34 cellular contexts compared by ENCODE assay signal in genomic region chr2:39246382-39246980, GRCh38. TPM values are rescaled to one million over a fixed set of nuclear protein-coding genes. Genes with fewer than 3 reads are reported as not detected.
DNase-seq lines count a peak whose midpoint lies in the region; ATAC-seq and TF ChIP-seq lines count a peak whose summit lies in the region.
"Had no signal": no experiment of that assay in that cellular context is flagged by ENCODE, and none has a peak within 500 bp of the region (broad histone marks: within the 10 kb centered on the region; RNA-seq: fewer than 3 reads in every experiment).

No MANE protein-coding gene starts in this region.

- no peaks in the 10 kb centered on the region for H3K9me3 Mint-ChIP-seq in CD4-positive, alpha-beta T cell
- peaks cover 0 to 3% (median 0%) of the 10 kb centered on the region in 5 donors for H3K9me3 Mint-ChIP-seq in CD8-positive, alpha-beta memory T cell
- peaks cover 6% of the 10 kb centered on the region for H3K9me3 Mint-ChIP-seq in activated B cell treated with CpG ODN at 0.5 μM for 24 hours

- H3K4me1 Mint-ChIP-seq in CD4-positive, alpha-beta T cell (ENCODE audit: low read depth): peaks cover 18% of the 10 kb centered on the region
- H3K4me1 Mint-ChIP-seq in CD8-positive, alpha-beta memory T cell: peaks cover 15 to 26% (median 24%) of the 10 kb centered on the region in 3 donors
- H3K4me1 Mint-ChIP-seq in activated B cell treated with CpG ODN at 0.5 μM for 24 hours: peaks cover 23% of the 10 kb centered on the region

- H3K27me3 ChIP-seq in CD4-positive, alpha-beta T cell (ENCODE audit: control insufficient read depth, insufficient read depth, low read length): no peaks in the 10 kb centered on the region
- H3K27me3 ChIP-seq in CD8-positive, alpha-beta memory T cell (ENCODE audit: insufficient read depth, low read length, poor library complexity, severe bottlenecking): no peaks in the 10 kb centered on the region
- H3K27me3 ChIP-seq in effector memory CD4-positive, alpha-beta T cell (replicated peaks; ENCODE audit: control insufficient read depth, insufficient read depth, low read length, poor library complexity, severe bottlenecking): no peaks in the 10 kb centered on the region
- H3K27me3 ChIP-seq: esophagus squamous epithelium, foreskin keratinocyte, heart left ventricle, left lung, upper lobe of right lung had no signal

- no peak for ATAC-seq in CD4-positive, alpha-beta T cell (ENCODE audit: poor library complexity)
- ATAC-seq in HG02623 (IDR thresholded peaks at IDR 0.05; ENCODE audit: unreplicated experiment) (peak; percentile 55), activated B cell treated with CpG ODN at 0.5 μM for 24 hours (ENCODE audit: low read depth) (no peak), omental fat pad (ENCODE audit: low FRiP score) (no peak)
- ATAC-seq: foreskin keratinocyte; left lung; right cardiac atrium; stimulated activated naive CD8-positive, alpha-beta T cell treated with anti-CD3 and anti-CD28 coated beads, Interleukin-15, Interleukin-2, amounts not matched to agents 100 U/mL and 50 U/mL, for 24 hours; upper lobe of right lung had no signal

- TF ChIP-seq CTCF in CD4-positive, alpha-beta T cell (IDR thresholded peaks at IDR 0.05): no peak
- TF ChIP-seq CTCF in activated B cell treated with CpG ODN at 0.5 μM for 24 hours (IDR thresholded peaks at IDR 0.05) (no peak), omental fat pad (IDR thresholded peaks at IDR 0.05) (no peak)

- H3K4me1 ChIP-seq in CD8-positive, alpha-beta memory T cell (ENCODE audit: insufficient read depth, low read length): peaks cover 3% of the 10 kb centered on the region
- no peaks in the 10 kb centered on the region for H3K4me1 ChIP-seq in effector memory CD4-positive, alpha-beta T cell (ENCODE audit: control insufficient read depth, insufficient read depth, low read length, poor library complexity, severe bottlenecking)
- H3K4me1 ChIP-seq: esophagus squamous epithelium, foreskin keratinocyte, left lung, upper lobe of right lung had no signal

- no peak overlapping the region for H3K27ac ChIP-seq in CD4-positive, alpha-beta T cell (ENCODE audit: low read depth, low read length)
- H3K27ac ChIP-seq in CD8-positive, alpha-beta memory T cell (ENCODE audit: low read depth, low read length): no peak overlapping the region
- H3K27ac ChIP-seq in effector memory CD4-positive, alpha-beta T cell (ENCODE audit: insufficient read depth, low read length, poor library complexity, severe bottlenecking): no peak overlapping the region
- H3K27ac ChIP-seq: C4-2B, esophagus squamous epithelium, foreskin keratinocyte, HL-60, KMS-11, left lung, upper lobe of right lung, VCaP had no signal

- no peaks in the 10 kb centered on the region for H3K9me3 ChIP-seq in CD4-positive, alpha-beta T cell (ENCODE audit: control insufficient read depth, low read length)
- H3K9me3 ChIP-seq in CD8-positive, alpha-beta memory T cell (ENCODE audit: low read length): no peaks in the 10 kb centered on the region
- no peaks in the 10 kb centered on the region for H3K9me3 ChIP-seq in effector memory CD4-positive, alpha-beta T cell (ENCODE audit: control insufficient read depth, low read length)
- H3K9me3 ChIP-seq: esophagus squamous epithelium, heart left ventricle, left lung, upper lobe of right lung had no signal

- POLR2A ChIA-PET in CD4-positive, alpha-beta T cell (lab: Charles Lee): no interaction called here
- POLR2A ChIA-PET in CD8-positive, alpha-beta memory T cell (lab: Charles Lee): no interaction called here
- POLR2A ChIA-PET in activated B cell treated with CpG ODN at 0.5 μM for 24 hours (lab: Charles Lee): no interaction called here

- intact Hi-C loops in CD4-positive, alpha-beta T cell (cut with DNase I, micrococcal nuclease): no loop called here
- intact Hi-C loops in activated B cell treated with CpG ODN at 0.5 μM for 24 hours (cut with micrococcal nuclease): no loop called here

- H3K36me3 Mint-ChIP-seq in CD4-positive, alpha-beta T cell (ENCODE audit: low read depth): peaks cover 13% of the 10 kb centered on the region
- peaks cover 5 to 14% (median 12%) of the 10 kb centered on the region in 3 donors for H3K36me3 Mint-ChIP-seq in CD8-positive, alpha-beta memory T cell
- peaks cover 11% of the 10 kb centered on the region for H3K36me3 Mint-ChIP-seq in activated B cell treated with CpG ODN at 0.5 μM for 24 hours (ENCODE audit: low read depth)

- H3K4me3 ChIP-seq in CD8-positive, alpha-beta memory T cell (ENCODE audit: low read length): no peak overlapping the region
- no peak overlapping the region for H3K4me3 ChIP-seq in effector memory CD4-positive, alpha-beta T cell (ENCODE audit: insufficient read depth, low read depth, low read length, poor library complexity, severe bottlenecking)
- H3K4me3 ChIP-seq: esophagus squamous epithelium, heart left ventricle, left lung, upper lobe of right lung had no signal

- H3K36me3 ChIP-seq in CD8-positive, alpha-beta memory T cell (ENCODE audit: insufficient read depth, low read length): no peaks in the 10 kb centered on the region
- no peaks in the 10 kb centered on the region for H3K36me3 ChIP-seq in effector memory CD4-positive, alpha-beta T cell (ENCODE audit: control insufficient read depth, insufficient read depth, low read length)

- no peak overlapping the region for H3K27ac Mint-ChIP-seq in CD4-positive, alpha-beta T cell
- peak overlapping the region in 2 of 8 donors; percentile 1 to 19 for H3K27ac Mint-ChIP-seq in CD8-positive, alpha-beta memory T cell
- peak overlapping the region; percentile 13 for H3K27ac Mint-ChIP-seq in activated B cell treated with CpG ODN at 0.5 μM for 24 hours
- H3K27ac Mint-ChIP-seq: activated T-cell treated with anti-CD3 and anti-CD28 coated beads, Interleukin-2, amount 50 U/mL, for 24 hours had no signal

- DNase-seq in CD4-positive, alpha-beta T cell: no peak
- DNase-seq in CD8-positive, alpha-beta memory T cell: no peak
- DNase-seq in activated B cell treated with CpG ODN at 0.5 μM for 24 hours (no peak), NCI-H226 (no peak), omental fat pad (ENCODE audit: low spot score) (no peak)
- DNase-seq in effector memory CD4-positive, alpha-beta T cell: no peak
- DNase-seq: activated CD4-positive, alpha-beta T cell treated with anti-CD3 and anti-CD28 coated beads for 48 hours; activated gamma-delta T cell; activated T-cell treated with anti-CD3 and anti-CD28 coated beads, Interleukin-2, amount 50 U/mL, for 24 hours; cerebellar nuclear complex; dermis blood vessel endothelial cell; EL; esophagus squamous epithelium; foreskin keratinocyte; heart left ventricle; islet precursor cell; left lung; mesendoderm; MM.1S; NCI-H1417; NCI-H2029 treated with DMSO at 0.1 percent for 48 hours; NCI-H526 treated with DMSO at 0.1 percent for 48 hours; NK-92 treated with Interleukin-12 subunit alpha and Interleukin-12 subunit beta, amount 100 ng/mL, for 24 hours; right cardiac atrium; SHP77 treated with DMSO at 0.1 percent for 48 hours; stimulated activated CD4-positive, alpha-beta T cell treated with anti-CD3 and anti-CD28 coated beads, Interleukin-1b, Interleukin-23, amount 100 ng/mL, for 48 hours; stimulated activated naive CD8-positive, alpha-beta T cell treated with anti-CD3 and anti-CD28 coated beads, Interleukin-15, Interleukin-2, amounts not matched to agents 100 U/mL and 50 U/mL, for 24 hours; T1000; upper lobe of right lung had no signal

- CTCF ChIA-PET in CD4-positive, alpha-beta T cell (lab: Charles Lee): no interaction called here
- CTCF ChIA-PET in CD8-positive, alpha-beta memory T cell (lab: Charles Lee): no interaction called here
- CTCF ChIA-PET in activated B cell treated with CpG ODN at 0.5 μM for 24 hours (lab: Charles Lee): no interaction called here

- H3K4me3 Mint-ChIP-seq in CD4-positive, alpha-beta T cell: peak overlapping the region; percentile 8
- peak overlapping the region in 6 of 7 donors; percentile 1 to 87 (median 6) for H3K4me3 Mint-ChIP-seq in CD8-positive, alpha-beta memory T cell
- no peak overlapping the region for H3K4me3 Mint-ChIP-seq in activated B cell treated with CpG ODN at 0.5 μM for 24 hours
- H3K4me3 Mint-ChIP-seq: activated T-cell treated with anti-CD3 and anti-CD28 coated beads, Interleukin-2, amount 50 U/mL, for 24 hours had no signal

- H3K27me3 Mint-ChIP-seq in CD4-positive, alpha-beta T cell: no peaks in the 10 kb centered on the region
- no peaks in the 10 kb centered on the region for H3K27me3 Mint-ChIP-seq in CD8-positive, alpha-beta memory T cell
- no peaks in the 10 kb centered on the region for H3K27me3 Mint-ChIP-seq in activated B cell treated with CpG ODN at 0.5 μM for 24 hours
- H3K27me3 Mint-ChIP-seq: activated T-cell treated with anti-CD3 and anti-CD28 coated beads, Interleukin-2, amount 50 U/mL, for 24 hours had no signal

RNA-seq across cellular contexts. Expression of gene CDKL4, which starts 2.7 kb away (rescaled TPM):
- total RNA-seq in CD4-positive, alpha-beta T cell: under 1 TPM in 1 of 2 experiments, not detected in 1; 0.75 TPM
- total RNA-seq in CD8-positive, alpha-beta memory T cell: under 1 TPM; 0.13 to 0.31 TPM
- not detected for polyA plus RNA-seq in CD8-positive, alpha-beta memory T cell
- total RNA-seq in activated B cell treated with CpG ODN at 0.5 μM for 24 hours: 0.24 TPM in 1 of 2 replicates, not detected in the other
- total RNA-seq in omental fat pad: under 1 TPM in 2 of 4 donors, not detected in 2; 0.65 to 0.72 TPM
- total RNA-seq: foreskin keratinocyte had no signal
